ENCODE assay signal across 28 cellular contexts in genomic region chr1:1128454-1129139, GRCh38. TPM values are rescaled to one million over a fixed set of nuclear protein-coding genes. Genes with fewer than 3 reads are reported as not detected.
DNase-seq lines count a peak whose midpoint lies in the region; ATAC-seq and TF ChIP-seq lines count a peak whose summit lies in the region.
"Had no signal": no experiment of that assay in that cellular context is flagged by ENCODE, and none has a peak within 500 bp of the region (broad histone marks: within the 10 kb centered on the region; RNA-seq: fewer than 3 reads in every experiment).

No MANE protein-coding gene starts in this region.

- peaks cover 45% of the 10 kb centered on the region for H3K4me1 Mint-ChIP-seq in progenitor cell of endocrine pancreas (ENCODE audit: low read depth)
- no peaks in the 10 kb centered on the region for H3K4me1 Mint-ChIP-seq in activated CD4-positive, alpha-beta T cell treated with anti-CD3 and anti-CD28 coated beads for 36 hours
- H3K4me1 Mint-ChIP-seq: activated CD4-positive, alpha-beta T cell treated with anti-CD3 and anti-CD28 coated beads, Interleukin-2, amount 10 ng/mL, durations not matched to agents 24 days and 14 days had no signal

- peaks cover 6% of the 10 kb centered on the region for H3K27me3 Mint-ChIP-seq in progenitor cell of endocrine pancreas
- H3K27me3 Mint-ChIP-seq in activated CD4-positive, alpha-beta T cell treated with anti-CD3 and anti-CD28 coated beads for 36 hours, result no peaks in the 10 kb centered on the region
- H3K27me3 Mint-ChIP-seq: natural killer cell treated with Interleukin-12 subunit alpha and Interleukin-12 subunit beta and Interleukin-15 and Interleukin-18, amount 100 ng/mL, for 72 hours had no signal

- no peak for ATAC-seq in activated CD4-positive, alpha-beta T cell treated with anti-CD3 and anti-CD28 coated beads for 36 hours
- ATAC-seq: A549; heart left ventricle; natural killer cell treated with Interleukin-12 subunit alpha and Interleukin-12 subunit beta and Interleukin-15 and Interleukin-18, amount 100 ng/mL, for 72 hours had no signal

- H3K4me3 ChIP-seq in liver (ENCODE audit: low read depth in 1 of 3, low read length in 3 of 3), result peak overlapping the region in 2 of 3 donors; percentile 31 to 38
- H3K4me3 ChIP-seq: A549, adrenal gland, heart left ventricle, smooth muscle cell had no signal

- CTCF ChIA-PET in activated CD4-positive, alpha-beta T cell treated with anti-CD3 and anti-CD28 coated beads for 36 hours (lab: Charles Lee), result interaction anchor here (0.7 kb wide), 1 partner anchor 122 kb away, joined by 4 read pairs; no protein-coding TSS in a partner anchor

- H3K27ac ChIP-seq in liver (ENCODE audit: low read depth in 1 of 2, low read length in 2 of 2), result peak overlapping the region in 1 of 2 donors; percentile 35
- H3K27ac ChIP-seq: A549, adrenal gland, heart left ventricle had no signal

- peak overlapping the region in 1 of 2 donors; percentile 47 for H3K9ac ChIP-seq in liver (ENCODE audit: low read depth in 1 of 2, low read length in 2 of 2)

- H3K36me3 ChIP-seq in liver (ENCODE audit: control insufficient read depth in 4 of 4, insufficient read depth in 3 of 4, low read depth in 1 of 4, low read length in 3 of 4), result no peaks in the 10 kb centered on the region
- H3K36me3 ChIP-seq: adrenal gland, heart left ventricle had no signal

- 43% methylated on average over 32 of the region's 32 CpGs for WGBS in liver

- H3K4me3 Mint-ChIP-seq in progenitor cell of endocrine pancreas (ENCODE audit: low read depth), result no peak overlapping the region
- H3K4me3 Mint-ChIP-seq in activated CD4-positive, alpha-beta T cell treated with anti-CD3 and anti-CD28 coated beads for 36 hours, result no peak overlapping the region
- H3K4me3 Mint-ChIP-seq: activated CD4-positive, alpha-beta T cell treated with anti-CD3 and anti-CD28 coated beads, Interleukin-2, amount 10 ng/mL, durations not matched to agents 24 days and 14 days; dendritic cell treated with granulocyte-macrophage colony-stimulating factor and Interleukin-4, amounts not matched to agents 40 ng/mL and 50 ng/mL, for 4 days; natural killer cell treated with Interleukin-12 subunit alpha and Interleukin-12 subunit beta and Interleukin-15 and Interleukin-18, amount 100 ng/mL, for 72 hours had no signal

- in situ Hi-C loops in ACHN (cut with HindIII; ENCODE audit: low pct_ligation_motif_present, low pct_unique_long_range_greater_than_20kb, low sequenced_read_pairs), result no loop called here

- H3K9me3 ChIP-seq in liver (ENCODE audit: control insufficient read depth in 4 of 4, low read length in 3 of 4), result no peaks in the 10 kb centered on the region
- H3K9me3 ChIP-seq: A549, adrenal gland, heart left ventricle had no signal

- H3K36me3 Mint-ChIP-seq in progenitor cell of endocrine pancreas (ENCODE audit: insufficient read depth), result no peaks in the 10 kb centered on the region
- no peaks in the 10 kb centered on the region for H3K36me3 Mint-ChIP-seq in activated CD4-positive, alpha-beta T cell treated with anti-CD3 and anti-CD28 coated beads for 36 hours (ENCODE audit: low read depth)
- H3K36me3 Mint-ChIP-seq: natural killer cell treated with Interleukin-12 subunit alpha and Interleukin-12 subunit beta and Interleukin-15 and Interleukin-18, amount 100 ng/mL, for 72 hours had no signal

- H3K4me1 ChIP-seq in liver (ENCODE audit: control insufficient read depth in 4 of 4, insufficient read depth in 4 of 4, low read length in 3 of 4), result peaks cover 17 to 49% (median 32%) of the 10 kb centered on the region in 4 donors
- H3K4me1 ChIP-seq: A549, adrenal gland had no signal

- TF ChIP-seq CTCF in liver (IDR thresholded peaks at IDR 0.05; ENCODE audit: low read depth, low read length, missing input control) (no peak), progenitor cell of endocrine pancreas (IDR thresholded peaks at IDR 0.05; ENCODE audit: unreplicated experiment) (no peak)

- POLR2A ChIA-PET in activated CD4-positive, alpha-beta T cell treated with anti-CD3 and anti-CD28 coated beads for 36 hours (lab: Charles Lee), result no interaction called here

- intact Hi-C loops in activated CD4-positive, alpha-beta T cell treated with anti-CD3 and anti-CD28 coated beads for 36 hours (cut with DNase I, micrococcal nuclease), result no loop called here

- no peaks in the 10 kb centered on the region for H3K9me3 Mint-ChIP-seq in progenitor cell of endocrine pancreas (ENCODE audit: low read depth)
- peaks cover 5% of the 10 kb centered on the region for H3K9me3 Mint-ChIP-seq in activated CD4-positive, alpha-beta T cell treated with anti-CD3 and anti-CD28 coated beads for 36 hours (ENCODE audit: low read depth)
- H3K9me3 Mint-ChIP-seq: activated CD4-positive, alpha-beta T cell treated with anti-CD3 and anti-CD28 coated beads, Interleukin-2, amount 10 ng/mL, durations not matched to agents 24 days and 14 days had no signal

- peak; percentile 77 for DNase-seq in ACHN
- DNase-seq in amniotic epithelial cell (ENCODE audit: low read depth), result peak; percentile 79
- no peak for DNase-seq in progenitor cell of endocrine pancreas (ENCODE audit: low spot score, unreplicated experiment)
- no peak for DNase-seq in activated CD8-positive, alpha-beta memory T cell treated with anti-CD3 and anti-CD28 coated beads, Interleukin-2, amount 50 U/mL, for 48 hours
- no peak for DNase-seq in D341Med (ENCODE audit: low spot score)
- no peak for DNase-seq in stimulated activated CD8-positive, alpha-beta memory T cell treated with anti-CD3 and anti-CD28 coated beads, Interleukin-4, amount 100 ng/mL, for 48 hours
- DNase-seq in activated CD4-positive, alpha-beta T cell treated with anti-CD3 and anti-CD28 coated beads for 36 hours, result no peak
- DNase-seq: activated CD4-positive, alpha-beta T cell treated with anti-CD3 and anti-CD28 coated beads, Interleukin-2, amount 10 ng/mL, durations not matched to agents 24 days and 14 days; activated CD8-positive, alpha-beta memory T cell treated with anti-CD3 and anti-CD28 coated beads, Interleukin-2, amount 50 U/mL, for 4 hours; activated effector memory CD4-positive, alpha-beta T cell treated with Interleukin-2 at 50 U/mL for 16 hours; COR-L47; EL; IMR-90; NCI-H2171; NCI-H526 treated with DMSO at 0.1 percent for 48 hours; posterior cingulate gyrus; SHP77 treated with DMSO at 0.1 percent for 48 hours; stimulated activated CD4-positive, alpha-beta T cell treated with anti-CD3 and anti-CD28 coated beads, Interleukin-4, amount 100 ng/mL, for 24 hours; T-helper 1 cell had no signal

- no peaks in the 10 kb centered on the region for H3K27me3 ChIP-seq in liver (ENCODE audit: control insufficient read depth in 4 of 4, insufficient read depth in 4 of 4, low read length in 3 of 4)
- H3K27me3 ChIP-seq: adrenal gland, heart left ventricle had no signal

- TF ChIP-seq RAD21 in liver (IDR thresholded peaks at IDR 0.05), result peak in 1 of 2 donors; percentile 40

- peak overlapping the region; percentile 75 for H3K27ac Mint-ChIP-seq in progenitor cell of endocrine pancreas
- no peak overlapping the region for H3K27ac Mint-ChIP-seq in activated CD4-positive, alpha-beta T cell treated with anti-CD3 and anti-CD28 coated beads for 36 hours
- H3K27ac Mint-ChIP-seq: activated CD4-positive, alpha-beta T cell treated with anti-CD3 and anti-CD28 coated beads, Interleukin-2, amount 10 ng/mL, durations not matched to agents 24 days and 14 days; dendritic cell treated with granulocyte-macrophage colony-stimulating factor and Interleukin-4, amounts not matched to agents 40 ng/mL and 50 ng/mL, for 4 days; natural killer cell treated with Interleukin-12 subunit alpha and Interleukin-12 subunit beta and Interleukin-15 and Interleukin-18, amount 100 ng/mL, for 72 hours had no signal

TF ChIP-seq in liver, 16 proteins besides CTCF, POLR2A, EP300 and RAD21:
- TF ChIP-seq HNF4A (conservative IDR thresholded peaks at IDR 0.05) (peak in 1 of 2 donors; percentile 27), YY1 (IDR thresholded peaks at IDR 0.05) (peak; percentile 28), EGR1 (IDR thresholded peaks at IDR 0.05; ENCODE audit: low read depth in 2 of 2) (no peak), FOXA1 (IDR thresholded peaks at IDR 0.05) (no peak)
- TF ChIP-seq, protein P1, sequence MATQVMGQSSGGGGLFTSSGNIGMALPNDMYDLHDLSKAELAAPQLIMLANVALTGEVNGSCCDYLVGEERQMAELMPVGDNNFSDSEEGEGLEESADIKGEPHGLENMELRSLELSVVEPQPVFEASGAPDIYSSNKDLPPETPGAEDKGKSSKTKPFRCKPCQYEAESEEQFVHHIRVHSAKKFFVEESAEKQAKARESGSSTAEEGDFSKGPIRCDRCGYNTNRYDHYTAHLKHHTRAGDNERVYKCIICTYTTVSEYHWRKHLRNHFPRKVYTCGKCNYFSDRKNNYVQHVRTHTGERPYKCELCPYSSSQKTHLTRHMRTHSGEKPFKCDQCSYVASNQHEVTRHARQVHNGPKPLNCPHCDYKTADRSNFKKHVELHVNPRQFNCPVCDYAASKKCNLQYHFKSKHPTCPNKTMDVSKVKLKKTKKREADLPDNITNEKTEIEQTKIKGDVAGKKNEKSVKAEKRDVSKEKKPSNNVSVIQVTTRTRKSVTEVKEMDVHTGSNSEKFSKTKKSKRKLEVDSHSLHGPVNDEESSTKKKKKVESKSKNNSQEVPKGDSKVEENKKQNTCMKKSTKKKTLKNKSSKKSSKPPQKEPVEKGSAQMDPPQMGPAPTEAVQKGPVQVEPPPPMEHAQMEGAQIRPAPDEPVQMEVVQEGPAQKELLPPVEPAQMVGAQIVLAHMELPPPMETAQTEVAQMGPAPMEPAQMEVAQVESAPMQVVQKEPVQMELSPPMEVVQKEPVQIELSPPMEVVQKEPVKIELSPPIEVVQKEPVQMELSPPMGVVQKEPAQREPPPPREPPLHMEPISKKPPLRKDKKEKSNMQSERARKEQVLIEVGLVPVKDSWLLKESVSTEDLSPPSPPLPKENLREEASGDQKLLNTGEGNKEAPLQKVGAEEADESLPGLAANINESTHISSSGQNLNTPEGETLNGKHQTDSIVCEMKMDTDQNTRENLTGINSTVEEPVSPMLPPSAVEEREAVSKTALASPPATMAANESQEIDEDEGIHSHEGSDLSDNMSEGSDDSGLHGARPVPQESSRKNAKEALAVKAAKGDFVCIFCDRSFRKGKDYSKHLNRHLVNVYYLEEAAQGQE (IDR thresholded peaks at IDR 0.05), result no peak

RNA-seq across cellular contexts. Expression of gene C1orf159, which starts 12.7 kb away (rescaled TPM):
- total RNA-seq in liver (1 to 10 TPM; 3.9 to 7.0 TPM), progenitor cell of endocrine pancreas (21.3 and 23.2 TPM in 2 replicates)
- 1 to 10 TPM; 4.5 to 4.8 TPM for polyA plus RNA-seq in liver
- total RNA-seq in activated CD4-positive, alpha-beta T cell treated with anti-CD3 and anti-CD28 coated beads for 36 hours, result 10 to 100 TPM; 11.3 to 13.5 TPM

RNA-seq across cellular contexts. Expression of gene TTLL10, which starts 45.1 kb away (rescaled TPM):
- not detected for total RNA-seq in liver
- not detected for polyA plus RNA-seq in liver
- 5.0 and 5.5 TPM in 2 replicates for total RNA-seq in progenitor cell of endocrine pancreas
- total RNA-seq in activated CD4-positive, alpha-beta T cell treated with anti-CD3 and anti-CD28 coated beads for 36 hours, result not detected
- total RNA-seq: activated CD4-positive, alpha-beta T cell treated with anti-CD3 and anti-CD28 coated beads, Interleukin-2, amount 10 ng/mL, durations not matched to agents 24 days and 14 days; adrenal gland; bronchial epithelial cell; IMR-90; smooth muscle cell had no signal
- polyA plus RNA-seq: A549, BJ, IMR-90, smooth muscle cell had no signal

RNA-seq across cellular contexts. Expression of gene RNF223, which starts 54.5 kb away (rescaled TPM):
- total RNA-seq in liver, result under 1 TPM in 1 of 2 donors, not detected in 1; 0.14 TPM
- not detected for polyA plus RNA-seq in liver
- total RNA-seq in progenitor cell of endocrine pancreas, result not detected in 2 replicates
- not detected for total RNA-seq in activated CD4-positive, alpha-beta T cell treated with anti-CD3 and anti-CD28 coated beads for 36 hours
- total RNA-seq: activated CD4-positive, alpha-beta T cell treated with anti-CD3 and anti-CD28 coated beads, Interleukin-2, amount 10 ng/mL, durations not matched to agents 24 days and 14 days; adrenal gland; heart left ventricle; IMR-90; natural killer cell treated with Interleukin-12 subunit alpha and Interleukin-12 subunit beta and Interleukin-15 and Interleukin-18, amount 100 ng/mL, for 72 hours had no signal
- polyA plus RNA-seq: BJ, heart left ventricle, IMR-90 had no signal

Comparison
In these comparisons a context has a peak if more than half of its experiments do, and no peak if none do; other contexts are left out.
1. DNase-seq: peak in ACHN (single experiment) and amniotic epithelial cell (single experiment); none in progenitor cell of endocrine pancreas (single experiment), activated CD8-positive, alpha-beta memory T cell treated with anti-CD3 and anti-CD28 coated beads, Interleukin-2, amount 50 U/mL, for 48 hours (single experiment), D341Med (single experiment), stimulated activated CD8-positive, alpha-beta memory T cell treated with anti-CD3 and anti-CD28 coated beads, Interleukin-4, amount 100 ng/mL, for 48 hours (single experiment) and activated CD4-positive, alpha-beta T cell treated with anti-CD3 and anti-CD28 coated beads for 36 hours (single experiment).